12 cellular contexts compared by ENCODE assay signal in genomic region chr13:98397221-98397620, GRCh38.
DNase-seq lines count a peak whose midpoint lies in the region; ATAC-seq, FAIRE-seq and TF ChIP-seq lines count a peak whose summit lies in the region.
"Had no signal": no experiment of that assay in that cellular context is flagged by ENCODE, and none has a peak within 500 bp of the region (broad histone marks: within the 10 kb centered on the region; RNA-seq: fewer than 3 reads in every experiment).

No MANE protein-coding gene starts in this region.

- POLR2A ChIA-PET in HepG2 (lab: Yijun Ruan, JAX), result no interaction called here

- H3K27me3 ChIP-seq in left ventricle myocardium inferior (ENCODE audit: low read depth) (no peaks in the 10 kb centered on the region), HepG2 (ENCODE audit: control insufficient read depth in 1 of 2, insufficient read depth in 2 of 2, low read length in 2 of 2) (no peaks in the 10 kb centered on the region), uterus (no peaks in the 10 kb centered on the region)
- H3K27me3 ChIP-seq: BLaER1 had no signal

- CTCF ChIA-PET in HepG2 (lab: Yijun Ruan, JAX; ENCODE audit: low intra/inter-chr PET ratio, low total read pairs), result no interaction called here

- H2AFZ ChIP-seq in HepG2 (ENCODE audit: low read length), result no peak overlapping the region

- no TSS peak for BruUV-seq in HepG2 (replicated peaks; lab: Mats Ljungman, UMichigan)

- no peak overlapping the region for H3K4me2 ChIP-seq in HepG2 (ENCODE audit: low read depth, low read length)
- H3K4me2 ChIP-seq: BLaER1 had no signal

- TF ChIP-seq POLR2A in HepG2 (IDR thresholded peaks at IDR 0.05; ENCODE audit: insufficient read depth in 1 of 2, low read depth in 2 of 2, low read length in 2 of 2) (no peak), uterus (IDR thresholded peaks at IDR 0.05) (no peak)

- DNase-seq in left ventricle myocardium inferior (no peak), Right ventricle myocardium inferior (ENCODE audit: missing footprints) (no peak), cardiac fibroblast (ENCODE audit: low read depth in 2 of 2) (peak; percentile 28 to 46), HepG2 (ENCODE audit: low spot score) (no peak), uterus (no peak), amygdala (lab: John Stamatoyannopoulos, UW) (no peak), NCI-H345 treated with DMSO at 0.1 percent for 48 hours (lab: John Stamatoyannopoulos, UW; ENCODE audit: unreplicated experiment) (no peak), T-helper 9 cell (no peak)
- DNase-seq: left ventricle myocardium superior, NCI-H1694 treated with DMSO at 0.1 percent for 48 hours had no signal

- H3K27ac ChIP-seq in left ventricle myocardium inferior (replicated peaks), result no peak overlapping the region
- no peak overlapping the region for H3K27ac ChIP-seq in HepG2 (ENCODE audit: extremely low read length, insufficient read depth, low read length)
- H3K27ac ChIP-seq in uterus, result no peak overlapping the region
- H3K27ac ChIP-seq: BLaER1 had no signal

- H3K4me3 ChIP-seq in left ventricle myocardium inferior, result no peak overlapping the region
- H3K4me3 ChIP-seq in cardiac fibroblast (replicated peaks in 1 of 2; ENCODE audit: low read depth in 2 of 2, low read length in 2 of 2), result no peak overlapping the region
- H3K4me3 ChIP-seq in HepG2 (replicated peaks in 1 of 3; ENCODE audit: insufficient read depth in 1 of 3, low read depth in 2 of 3, low read length in 3 of 3), result no peak overlapping the region
- H3K4me3 ChIP-seq in uterus, result no peak overlapping the region
- H3K4me3 ChIP-seq: BLaER1 had no signal

- no peak for TF ChIP-seq EP300 in HepG2 (IDR thresholded peaks at IDR 0.05; ENCODE audit: low read depth in 2 of 2, low read length in 2 of 2)
- no peak for TF ChIP-seq EP300 in HepG2 (CRISPR knock-in tag; IDR thresholded peaks at IDR 0.05; ENCODE audit: borderline replicate concordance)

- no peaks in the 10 kb centered on the region for H3K79me2 ChIP-seq in HepG2 (ENCODE audit: insufficient read depth, low read length)

- peaks cover 26% of the 10 kb centered on the region for H3K36me3 ChIP-seq in left ventricle myocardium inferior
- H3K36me3 ChIP-seq in HepG2 (replicated peaks in 1 of 2; ENCODE audit: control insufficient read depth in 1 of 2, insufficient read depth in 2 of 2, low read length in 2 of 2), result peaks cover 28 to 80% of the 10 kb centered on the region in 2 experiments
- H3K36me3 ChIP-seq in uterus, result no peaks in the 10 kb centered on the region

- FAIRE-seq in HepG2 (lab: Jason Lieb, UNC), result no peak
- FAIRE-seq: TTC549 had no signal

- H3K9me3 ChIP-seq in left ventricle myocardium inferior (replicated peaks) (no peaks in the 10 kb centered on the region), HepG2 (ENCODE audit: low read length) (no peaks in the 10 kb centered on the region), uterus (no peaks in the 10 kb centered on the region)
- H3K9me3 ChIP-seq: BLaER1 had no signal

- in situ Hi-C loops in HepG2 (cut with HindIII; ENCODE audit: extremely low pct_ligation_motif_present, low pct_unique_long_range_greater_than_20kb), result no loop called here

- no peak for TF ChIP-seq RAD21 in HepG2 (CRISPR knock-in tag; IDR thresholded peaks at IDR 0.05)

- 90% methylated on average over 1 of the region's 1 CpG for WGBS in HepG2 (ENCODE audit: low lambda C conversion rate)

- intact Hi-C loops in left ventricle myocardium inferior (cut with micrococcal nuclease) (no loop called here), Right ventricle myocardium inferior (cut with DNase I) (no loop called here), HepG2 (cut with micrococcal nuclease; ENCODE audit: unreplicated experiment) (no loop called here), uterus (cut with DNase I; ENCODE audit: low total_unique reads) (no loop called here)

- H3K9ac ChIP-seq in HepG2 (ENCODE audit: insufficient read depth, low read depth, low read length), result no peak overlapping the region
- H3K9ac ChIP-seq: BLaER1 had no signal

- TF ChIP-seq CTCF in left ventricle myocardium inferior (IDR thresholded peaks at IDR 0.05; ENCODE audit: borderline replicate concordance), result peak; percentile 49
- TF ChIP-seq CTCF in cardiac fibroblast (IDR thresholded peaks at IDR 0.05; ENCODE audit: low read depth, low read length), result peak; percentile 14
- peak; percentile 21; the same call in 1 of the 2 replicates for TF ChIP-seq CTCF in HepG2 (CRISPR knock-in tag; IDR thresholded peaks at IDR 0.05)
- TF ChIP-seq CTCF in uterus (IDR thresholded peaks at IDR 0.05), result peak; percentile 15 to 28 (median 21)

- H3K4me1 ChIP-seq in left ventricle myocardium inferior (no peaks in the 10 kb centered on the region), HepG2 (ENCODE audit: insufficient read depth, low read length) (no peaks in the 10 kb centered on the region), uterus (no peaks in the 10 kb centered on the region)
- H3K4me1 ChIP-seq: BLaER1 had no signal

- ATAC-seq in Right ventricle myocardium inferior, result no peak
- ATAC-seq in HepG2, result 0 out of 3 replicates have a peak, but pooled peaks have one; percentile 9
- ATAC-seq: left ventricle myocardium superior had no signal

- peaks cover 4% of the 10 kb centered on the region; the same call in 1 of the 2 replicates for H4K20me1 ChIP-seq in HepG2 (ENCODE audit: insufficient read depth, low read length)
- H4K20me1 ChIP-seq: BLaER1 had no signal

TF ChIP-seq in HepG2, 621 proteins besides CTCF, POLR2A, EP300 and RAD21:
- TF ChIP-seq STAG1 (CRISPR knock-in tag; IDR thresholded peaks at IDR 0.05) (peak; percentile 36; the same call in 1 of the 2 replicates), RBM22 (optimal IDR thresholded peaks at IDR 0.05; ENCODE audit: low read length) (no peak)
TF ChIP-seq in HepG2: peak in this region for 1.

Comparison
In these comparisons a context has a peak if more than half of its experiments do, and no peak if none do; other contexts are left out.
1. DNase-seq: peak in cardiac fibroblast (2 of 2); none in left ventricle myocardium inferior (single experiment), Right ventricle myocardium inferior (single experiment), HepG2 (single experiment), uterus (0 of 2), amygdala (0 of 56), NCI-H345 treated with DMSO at 0.1 percent for 48 hours (single experiment) and T-helper 9 cell (single experiment).
2. Peak in every context shown above with its lines, with median percentiles within 50 percentile points of each other: CTCF ChIP-seq.